Comparison of ENCODE assay signal across 1 cellular context in genomic region chr6:18154507-18155272, GRCh38.
TF ChIP-seq lines count a peak whose summit lies in the region.

Gene TPMT, minus strand, starts transcription at chr6:18155077. Its CDS starts 5,950 bp downstream, at chr6:18149127.

TF ChIP-seq in GM12878, 131 proteins besides CTCF, POLR2A, EP300 and RAD21 (continues in another document):
- TF ChIP-seq ZNF274 (IDR thresholded peaks at IDR 0.05; ENCODE audit: insufficient read depth, insufficient read length) (no peak), CREM (IDR thresholded peaks at IDR 0.05; ENCODE audit: low read depth) (0 out of 2 replicates have a peak, but pooled peaks have one; percentile 48), E2F8 (IDR thresholded peaks at IDR 0.05; ENCODE audit: low read depth, partially characterized antibody) (no peak), MYC (IDR thresholded peaks at IDR 0.05; ENCODE audit: insufficient read depth, insufficient read length, insufficient replicate concordance, low read length, severe bottlenecking) (no peak), IKZF1 (conservative IDR thresholded peaks at IDR 0.05) (peak; percentile 18; the same call in 1 of the 2 replicates), ZNF207 (IDR thresholded peaks at IDR 0.05; ENCODE audit: borderline replicate concordance) (no peak), PAX5 (IDR thresholded peaks at IDR 0.05; ENCODE audit: borderline replicate concordance, low read depth, low read length) (no peak), CUX1 (IDR thresholded peaks at IDR 0.05; ENCODE audit: insufficient replicate concordance, low read depth, low read length) (no peak), TBL1XR1 (IDR thresholded peaks at IDR 0.05; ENCODE audit: low read depth, low read length) (no peak), ATF3 (IDR thresholded peaks at IDR 0.05; ENCODE audit: borderline replicate concordance, extremely low read depth, low read depth, low read length) (no peak), BCL3 (IDR thresholded peaks at IDR 0.05; ENCODE audit: borderline replicate concordance, insufficient read depth, low read depth, low read length, poor library complexity, severe bottlenecking) (no peak), BRCA1 (IDR thresholded peaks at IDR 0.05; ENCODE audit: low read depth, low read length) (no peak), POU2F2 (IDR thresholded peaks at IDR 0.05; ENCODE audit: borderline replicate concordance, low read depth, low read length) (0 out of 3 replicates have a peak, but pooled peaks have one; percentile 5), NR2C2 (IDR thresholded peaks at IDR 0.05; ENCODE audit: borderline replicate concordance, control insufficient read depth, insufficient read length, low read depth) (no peak), CHD2 (IDR thresholded peaks at IDR 0.05; ENCODE audit: borderline replicate concordance, low read depth, low read length) (no peak), GATAD2B (conservative IDR thresholded peaks at IDR 0.05; ENCODE audit: low read depth) (no peak), CREB1 (IDR thresholded peaks at IDR 0.05; ENCODE audit: low read depth) (peak; percentile 71; the same call in 1 of the 2 replicates), NFIC (IDR thresholded peaks at IDR 0.05; ENCODE audit: low read depth, low read length) (no peak), ZNF217 (IDR thresholded peaks at IDR 0.05) (no peak), NFYA (IDR thresholded peaks at IDR 0.05; ENCODE audit: borderline replicate concordance, low read depth, low read length) (no peak), EGR1 (IDR thresholded peaks at IDR 0.05; ENCODE audit: borderline replicate concordance in 1 of 2, low read depth in 2 of 2, low read length in 2 of 2) (peak in 1 of 2 experiments; percentile 94; a peak in 2 of 3 replicates), PBX3 (IDR thresholded peaks at IDR 0.05; ENCODE audit: insufficient replicate concordance, low read depth, low read length) (no peak), KLF5 (IDR thresholded peaks at IDR 0.05; ENCODE audit: partially characterized antibody) (no peak), NBN (IDR thresholded peaks at IDR 0.05) (peak; percentile 88), EED (IDR thresholded peaks at IDR 0.05; ENCODE audit: low read depth) (no peak), HSF1 (IDR thresholded peaks at IDR 0.05; ENCODE audit: low read depth, low read length) (no peak), SRF (IDR thresholded peaks at IDR 0.05; ENCODE audit: low read depth in 2 of 2, low read length in 2 of 2) (no peak), ETV6 (conservative IDR thresholded peaks at IDR 0.05 in 1 of 2, IDR thresholded peaks at IDR 0.05 in 1 of 2; ENCODE audit: borderline replicate concordance in 1 of 2, low read depth in 1 of 2) (no peak), SMAD1 (IDR thresholded peaks at IDR 0.05; ENCODE audit: low read depth, partially characterized antibody) (no peak), POLR2AphosphoS2 (IDR thresholded peaks at IDR 0.05; ENCODE audit: low read depth, low read length) (no peak), BCLAF1 (IDR thresholded peaks at IDR 0.05) (no peak), ZZZ3 (IDR thresholded peaks at IDR 0.05; ENCODE audit: control insufficient read depth, insufficient read length, low read depth) (no peak), STAT3 (IDR thresholded peaks at IDR 0.05; ENCODE audit: low read depth, low read length) (no peak), IRF3 (IDR thresholded peaks at IDR 0.05) (no peak), ZBTB11 (CRISPR knock-in tag; IDR thresholded peaks at IDR 0.05) (no peak), ZNF622 (IDR thresholded peaks at IDR 0.05) (no peak), TCF7 (IDR thresholded peaks at IDR 0.05; ENCODE audit: borderline replicate concordance) (no peak), YBX1 (IDR thresholded peaks at IDR 0.05) (no peak), MTA2 (IDR thresholded peaks at IDR 0.05; ENCODE audit: low read depth) (no peak), FOS (IDR thresholded peaks at IDR 0.05; ENCODE audit: borderline replicate concordance, extremely low read depth, insufficient read length) (no peak), IKZF2 (IDR thresholded peaks at IDR 0.05) (peak in 1 of 2 experiments; percentile 47; a peak in 3 of 4 replicates), YY1 (IDR thresholded peaks at IDR 0.05; ENCODE audit: low read depth, low read length) (peak; percentile 94), MEF2A (IDR thresholded peaks at IDR 0.05; ENCODE audit: insufficient read depth, low read depth, low read length) (no peak)
